In genomic region chr17:41769985-41770384, GRCh38 we compare ENCODE assay signal across 20 cellular contexts. TPM values are rescaled to one million over a fixed set of nuclear protein-coding genes. Genes with fewer than 3 reads are reported as not detected.
"Had no signal": no experiment of that assay in that cellular context is flagged by ENCODE, and none has a peak within 500 bp of the region (broad histone marks: within the 10 kb centered on the region; RNA-seq: fewer than 3 reads in every experiment).

No MANE protein-coding gene starts in this region.

- H3K27me3 ChIP-seq: heart right ventricle, left lung, stomach, upper lobe of left lung had no signal

- DNase-seq: activated CD4-positive, alpha-beta T cell treated with anti-CD3 and anti-CD28 coated beads for 36 hours; activated CD4-positive, alpha-beta T cell treated with anti-CD3 and anti-CD28 coated beads, Interleukin-2, amount 50 U/mL, for 48 hours; amygdala; heart right ventricle; midbrain; nucleus accumbens; posterior cingulate gyrus; stomach; T-helper 2 cell had no signal

- ATAC-seq: activated CD4-positive, alpha-beta T cell treated with anti-CD3 and anti-CD28 coated beads for 36 hours; esophagus mucosa; heart right ventricle; left lung had no signal

- H3K27me3 Mint-ChIP-seq: activated CD4-positive, alpha-beta T cell treated with anti-CD3 and anti-CD28 coated beads for 36 hours; activated naive CD8-positive, alpha-beta T cell had no signal

- H3K27ac Mint-ChIP-seq: activated CD4-positive, alpha-beta T cell treated with anti-CD3 and anti-CD28 coated beads for 36 hours; activated naive CD8-positive, alpha-beta T cell; nephron had no signal

- H3K9me3 Mint-ChIP-seq: nephron had no signal

- H3K9me3 ChIP-seq: heart right ventricle, left lung, stomach, upper lobe of left lung had no signal

- H3K27ac ChIP-seq: heart right ventricle, left lung had no signal

- H3K4me1 Mint-ChIP-seq: activated CD4-positive, alpha-beta T cell treated with anti-CD3 and anti-CD28 coated beads for 36 hours had no signal

- H3K4me3 ChIP-seq: heart right ventricle, left lung, stomach, upper lobe of left lung had no signal

- H3K36me3 Mint-ChIP-seq: activated naive CD8-positive, alpha-beta T cell had no signal

- H3K4me3 Mint-ChIP-seq: activated CD4-positive, alpha-beta T cell treated with anti-CD3 and anti-CD28 coated beads for 36 hours; activated naive CD8-positive, alpha-beta T cell; nephron had no signal

RNA-seq across cellular contexts. Expression of gene HAP1, which starts 35.5 kb away (rescaled TPM):
- total RNA-seq: activated CD4-positive, alpha-beta T cell treated with anti-CD3 and anti-CD28 coated beads for 36 hours; skeletal muscle tissue had no signal

RNA-seq across cellular contexts. Expression of gene GAST, which starts 57.9 kb away (rescaled TPM):
- total RNA-seq: activated CD4-positive, alpha-beta T cell treated with anti-CD3 and anti-CD28 coated beads for 36 hours; cardiac septum; dermis microvascular lymphatic vessel endothelial cell; esophagus mucosa; heart right ventricle; kidney epithelial cell; left lung; lung microvascular endothelial cell; skeletal muscle tissue; temporal lobe; upper lobe of left lung had no signal
- polyA plus RNA-seq: heart right ventricle had no signal
